In genomic region chr16:80027007-80027965, GRCh38 we compare ENCODE assay signal across 9 cellular contexts.
DNase-seq lines count a peak whose midpoint lies in the region; ATAC-seq, FAIRE-seq and TF ChIP-seq lines count a peak whose summit lies in the region.
"Had no signal": no experiment of that assay in that cellular context is flagged by ENCODE, and none has a peak within 500 bp of the region (broad histone marks: within the 10 kb centered on the region; RNA-seq: fewer than 3 reads in every experiment).

No MANE protein-coding gene starts in this region.

- H3K9me3 ChIP-seq in psoas muscle, result no peaks in the 10 kb centered on the region

- FAIRE-seq in H54 (lab: Jason Lieb, UNC), result peak; percentile 87

- H3K36me3 ChIP-seq in psoas muscle (ENCODE audit: insufficient read depth in 1 of 2, low read depth in 1 of 2), result no peaks in the 10 kb centered on the region

- H3K4me3 ChIP-seq in fibroblast of mammary gland (ENCODE audit: control insufficient read depth, low read depth, low read length), result no peak overlapping the region
- H3K4me3 ChIP-seq in psoas muscle, result peak overlapping the region; percentile 9

- H3K4me1 ChIP-seq in psoas muscle, result peaks cover 3% of the 10 kb centered on the region

- ATAC-seq in psoas muscle, result peak; percentile 88 to 100 (median 96)

- no peak; the same call in none of the 2 replicates for TF ChIP-seq POLR2A in H54 (IDR thresholded peaks at IDR 0.05; ENCODE audit: low read depth, low read length)

- TF ChIP-seq CTCF in fibroblast of mammary gland (conservative IDR thresholded peaks at IDR 0.05; ENCODE audit: control insufficient read depth, insufficient read depth, low read depth, low read length) (no peak), psoas muscle (IDR thresholded peaks at IDR 0.05) (no peak)

- peaks cover 0 to 2% (median 0%) of the 10 kb centered on the region in 3 donors for H3K27me3 ChIP-seq in psoas muscle (ENCODE audit: insufficient read depth in 3 of 3, low read length in 2 of 3)

- DNase-seq in COLO668 (lab: John Stamatoyannopoulos, UW; ENCODE audit: unreplicated experiment), result peak; percentile 96
- DNase-seq in H54 (ENCODE audit: insufficient read length, low spot score), result peak; percentile 91
- peak; percentile 2 for DNase-seq in NCI-H2196 treated with DMSO at 0.1 percent for 48 hours (lab: John Stamatoyannopoulos, UW; ENCODE audit: unreplicated experiment)
- DNase-seq in activated CD8-positive, alpha-beta memory T cell treated with anti-CD3 and anti-CD28 coated beads, Interleukin-2, amount 50 U/mL, for 48 hours, result peak; percentile 65
- DNase-seq in fibroblast of mammary gland (ENCODE audit: low read depth), result peak; percentile 54
- DNase-seq in psoas muscle, result peak; percentile 58 to 69
- DNase-seq in COR-L47 (lab: John Stamatoyannopoulos, UW), result no peak
- no peak for DNase-seq in NCI-H2029 treated with DMSO at 0.1 percent for 48 hours (lab: John Stamatoyannopoulos, UW)

- intact Hi-C loops in psoas muscle (cut with DNase I), result no loop called here

- peak overlapping the region; percentile 54 for H3K27ac ChIP-seq in psoas muscle
- H3K27ac ChIP-seq: KMS-11 had no signal

- WGBS in psoas muscle, 3 donors, result 29 to 40% (median 31%) methylated on average over 20 of the region's 20 CpGs

Comparison
In these comparisons a context has a peak if more than half of its experiments do, and no peak if none do; other contexts are left out.
1. DNase-seq: peak in COLO668 (single experiment), H54 (single experiment), NCI-H2196 treated with DMSO at 0.1 percent for 48 hours (single experiment), activated CD8-positive, alpha-beta memory T cell treated with anti-CD3 and anti-CD28 coated beads, Interleukin-2, amount 50 U/mL, for 48 hours (single experiment), fibroblast of mammary gland (single experiment) and psoas muscle (2 of 2); none in COR-L47 (single experiment) and NCI-H2029 treated with DMSO at 0.1 percent for 48 hours (single experiment).